11 cellular contexts compared by ENCODE assay signal in genomic region chr2:20762945-20763683, GRCh38.
"Had no signal": no experiment of that assay in that cellular context is flagged by ENCODE, and none has a peak within 500 bp of the region (broad histone marks: within the 10 kb centered on the region; RNA-seq: fewer than 3 reads in every experiment).

No MANE protein-coding gene starts in this region.

- DNase-seq: activated CD4-positive, alpha-beta memory T cell treated with anti-CD3 and anti-CD28 coated beads for 36 hours; activated CD4-positive, CD25-positive, alpha-beta regulatory T cell treated with anti-CD3 and anti-CD28 coated beads, Interleukin-2, amount 50 U/mL, for 72 hours; activated gamma-delta T cell; activated naive CD8-positive, alpha-beta T cell treated with anti-CD3 and anti-CD28 coated beads for 36 hours; activated T-cell treated with anti-CD3 and anti-CD28 coated beads, Interleukin-2, amount 50 U/mL, for 4 hours; brain microvascular endothelial cell; left ventricle myocardium superior; mesendoderm; tibial artery; uterus had no signal

- H3K27me3 Mint-ChIP-seq: activated CD4-positive, alpha-beta memory T cell treated with anti-CD3 and anti-CD28 coated beads for 36 hours; activated naive CD8-positive, alpha-beta T cell treated with anti-CD3 and anti-CD28 coated beads for 36 hours; dendritic cell treated with granulocyte-macrophage colony-stimulating factor and Interleukin-4, amounts not matched to agents 40 ng/mL and 50 ng/mL, for 4 days had no signal

- H3K27ac Mint-ChIP-seq: activated CD4-positive, alpha-beta memory T cell treated with anti-CD3 and anti-CD28 coated beads for 36 hours; activated naive CD8-positive, alpha-beta T cell treated with anti-CD3 and anti-CD28 coated beads for 36 hours; dendritic cell treated with granulocyte-macrophage colony-stimulating factor and Interleukin-4, amounts not matched to agents 40 ng/mL and 50 ng/mL, for 4 days had no signal

- H3K9me3 Mint-ChIP-seq: activated T-cell treated with anti-CD3 and anti-CD28 coated beads, Interleukin-2, amount 50 U/mL, for 4 hours had no signal

- H3K4me3 Mint-ChIP-seq: activated CD4-positive, alpha-beta memory T cell treated with anti-CD3 and anti-CD28 coated beads for 36 hours; activated naive CD8-positive, alpha-beta T cell treated with anti-CD3 and anti-CD28 coated beads for 36 hours; activated T-cell treated with anti-CD3 and anti-CD28 coated beads, Interleukin-2, amount 50 U/mL, for 4 hours; dendritic cell treated with granulocyte-macrophage colony-stimulating factor and Interleukin-4, amounts not matched to agents 40 ng/mL and 50 ng/mL, for 4 days had no signal

- ATAC-seq: activated T-cell treated with anti-CD3 and anti-CD28 coated beads, Interleukin-2, amount 50 U/mL, for 4 hours; left ventricle myocardium superior had no signal
